ENCODE assay signal across 18 cellular contexts in the genomic region with DNA sequence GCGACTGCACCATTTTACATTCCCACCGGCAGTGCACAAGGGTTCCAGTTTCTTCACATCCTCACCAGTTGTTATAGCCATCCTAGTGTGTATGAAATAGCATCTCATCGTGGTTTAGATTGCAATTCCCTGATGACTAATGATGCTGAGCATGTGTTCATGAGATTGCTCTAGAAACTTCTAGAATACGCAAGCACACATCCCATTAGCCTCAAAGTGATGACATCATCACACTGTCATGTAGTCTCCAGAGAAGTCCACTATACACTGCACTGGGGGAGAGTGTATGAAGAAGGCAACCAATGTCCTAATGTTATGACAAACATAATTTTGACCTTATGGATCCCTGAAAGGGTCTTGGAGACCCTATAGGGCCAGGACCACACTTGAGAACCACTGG. TPM values are rescaled to one million over a fixed set of nuclear protein-coding genes. Genes with fewer than 3 reads are reported as not detected.
DNase-seq lines count a peak whose midpoint lies in the region; ATAC-seq, FAIRE-seq and TF ChIP-seq lines count a peak whose summit lies in the region.
"Had no signal": no experiment of that assay in that cellular context is flagged by ENCODE, and none has a peak within 500 bp of the region (broad histone marks: within the 10 kb centered on the region; RNA-seq: fewer than 3 reads in every experiment).

No MANE protein-coding gene starts in this region.

- WGBS in A549 (ENCODE audit: missing lambda C conversion rate): 67% methylated on average over 4 of the region's 4 CpGs

- CTCF ChIA-PET in A549 (lab: Yijun Ruan, JAX) (interaction anchor here (1.5 to 2.5 kb wide), 4 partner anchors 67 to 487 kb away, joined by 3 to 9 read pairs (median 4); no protein-coding TSS in a partner anchor), HEK293 (lab: Yijun Ruan, JAX) (interaction anchor here (1.0 kb wide), 1 partner anchor 69 kb away, joined by 4 read pairs; no protein-coding TSS in a partner anchor)

- TF ChIP-seq POLR2A in A549 (IDR thresholded peaks at IDR 0.05; ENCODE audit: low read length): no peak

- POLR2A ChIA-PET in A549 (lab: Yijun Ruan, JAX) (no interaction called here), HEK293 (lab: Yijun Ruan, JAX) (no interaction called here)

- H3K9me3 ChIP-seq in A549 (no peaks in the 10 kb centered on the region), HEK293 (ENCODE audit: control insufficient read depth, insufficient read depth, low read depth, low read length) (no peaks in the 10 kb centered on the region)
- H3K9me3 ChIP-seq: esophagus squamous epithelium, thyroid gland had no signal

- H3K27ac ChIP-seq in A549: no peak overlapping the region
- no peak overlapping the region for H3K27ac ChIP-seq in HEK293 (ENCODE audit: extremely low read depth, low read depth, low read length)
- H3K27ac ChIP-seq in VCaP: peak overlapping the region; percentile 63
- H3K27ac ChIP-seq: thyroid gland had no signal

- TF ChIP-seq CTCF in A549 (IDR thresholded peaks at IDR 0.05) (no peak), HEK293 (tag by site-specific recombination; IDR thresholded peaks at IDR 0.05) (no peak), VCaP (conservative IDR thresholded peaks at IDR 0.05) (no peak), fibroblast of the aortic adventitia (IDR thresholded peaks at IDR 0.05; ENCODE audit: insufficient read depth, low read length) (no peak)

- no peaks in the 10 kb centered on the region for H3K36me3 ChIP-seq in HEK293 (ENCODE audit: control insufficient read depth in 2 of 2, insufficient read depth in 1 of 2, low read length in 2 of 2)
- H3K36me3 ChIP-seq: esophagus squamous epithelium, thyroid gland had no signal

- H3K4me1 ChIP-seq in A549 (no peaks in the 10 kb centered on the region), HEK293 (ENCODE audit: control insufficient read depth, insufficient read depth, low read length) (peaks cover 5% of the 10 kb centered on the region)
- H3K4me1 ChIP-seq: thyroid gland had no signal

- H3K4me3 ChIP-seq in A549 (no peak overlapping the region), HEK293 (ENCODE audit: low read depth, low read length) (no peak overlapping the region), fibroblast of the aortic adventitia (ENCODE audit: low read depth, low read length) (no peak overlapping the region)
- H3K4me3 ChIP-seq: esophagus squamous epithelium, thyroid gland had no signal

- DNase-seq in A549 (ENCODE audit: low read depth in 1 of 2, low spot score in 1 of 2) (no peak), fibroblast of the aortic adventitia (ENCODE audit: low read depth) (peak; percentile 85), NCI-H2171 treated with DMSO at 0.1 percent for 48 hours (lab: John Stamatoyannopoulos, UW) (no peak), NCI-H1105 treated with DMSO at 0.1 percent for 48 hours (lab: John Stamatoyannopoulos, UW) (no peak)
- DNase-seq: ACHN; activated CD8-positive, alpha-beta memory T cell treated with anti-CD3 and anti-CD28 coated beads, Interleukin-2, amount 50 U/mL, for 4 hours; DMS 273 treated with DMSO at 0.1 percent for 48 hours; esophagus squamous epithelium; immature natural killer cell; NCI-H187 treated with DMSO at 0.1 percent for 48 hours; thyroid gland had no signal

- no peak for FAIRE-seq in A549 (lab: Jason Lieb, UNC)
- FAIRE-seq: colon had no signal

- ATAC-seq in A549: no peak
- no peak for ATAC-seq in HG03571 (IDR thresholded peaks at IDR 0.05; ENCODE audit: unreplicated experiment)
- ATAC-seq in HG03196 (IDR thresholded peaks at IDR 0.05; ENCODE audit: unreplicated experiment): no peak
- ATAC-seq: activated naive CD4-positive, alpha-beta T cell treated with anti-CD3 and anti-CD28 coated beads, Interleukin-2, amount 50 U/mL, for 72 hours; SK-N-SH treated with all-trans-retinoic acid at 6 μM for 48 hours had no signal

- no peak for TF ChIP-seq RAD21 in A549 (conservative IDR thresholded peaks at IDR 0.05 in 1 of 2, IDR thresholded peaks at IDR 0.05 in 1 of 2)

- TF ChIP-seq EP300 in A549 (IDR thresholded peaks at IDR 0.05): no peak

- H3K4me2 ChIP-seq in A549: no peak overlapping the region

TF ChIP-seq in A549, 52 proteins besides CTCF, POLR2A, EP300 and RAD21:
- TF ChIP-seq PHF8 (IDR thresholded peaks at IDR 0.05; ENCODE audit: borderline replicate concordance, low read depth) (no peak), FOSL2 (IDR thresholded peaks at IDR 0.05) (no peak), FOSL2 (CRISPR knock-in tag; IDR thresholded peaks at IDR 0.05) (peak; percentile 23; the same call in 1 of the 2 replicates)

TF ChIP-seq in HEK293, 187 proteins besides CTCF, POLR2A, EP300 and RAD21:
- TF ChIP-seq, protein P1, sequence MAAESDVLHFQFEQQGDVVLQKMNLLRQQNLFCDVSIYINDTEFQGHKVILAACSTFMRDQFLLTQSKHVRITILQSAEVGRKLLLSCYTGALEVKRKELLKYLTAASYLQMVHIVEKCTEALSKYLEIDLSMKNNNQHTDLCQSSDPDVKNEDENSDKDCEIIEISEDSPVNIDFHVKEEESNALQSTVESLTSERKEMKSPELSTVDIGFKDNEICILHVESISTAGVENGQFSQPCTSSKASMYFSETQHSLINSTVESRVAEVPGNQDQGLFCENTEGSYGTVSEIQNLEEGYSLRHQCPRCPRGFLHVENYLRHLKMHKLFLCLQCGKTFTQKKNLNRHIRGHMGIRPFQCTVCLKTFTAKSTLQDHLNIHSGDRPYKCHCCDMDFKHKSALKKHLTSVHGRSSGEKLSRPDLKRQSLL (tag by site-specific recombination; IDR thresholded peaks at IDR 0.05): 0 out of 2 replicates have a peak, but pooled peaks have one; percentile 54
- TF ChIP-seq ZNF248 (tag by site-specific recombination; IDR thresholded peaks at IDR 0.05) (no peak), ZBTB21 (tag by site-specific recombination; IDR thresholded peaks at IDR 0.05) (peak; percentile 28; the same call in 1 of the 2 replicates), ZNF629 (tag by site-specific recombination; IDR thresholded peaks at IDR 0.05) (peak; percentile 57), YY1 (tag by site-specific recombination; IDR thresholded peaks at IDR 0.05) (no peak), ZNF311 (tag by site-specific recombination; IDR thresholded peaks at IDR 0.05; ENCODE audit: borderline replicate concordance) (no peak), PRDM1 (tag by site-specific recombination; IDR thresholded peaks at IDR 0.05) (no peak), SP3 (tag by site-specific recombination; IDR thresholded peaks at IDR 0.05) (no peak), ZNF830 (tag by site-specific recombination; IDR thresholded peaks at IDR 0.05; ENCODE audit: low read depth) (no peak), ZNF843 (tag by site-specific recombination; IDR thresholded peaks at IDR 0.05) (no peak), ZNF391 (tag by site-specific recombination; IDR thresholded peaks at IDR 0.05; ENCODE audit: borderline replicate concordance, low read depth) (no peak), ZNF530 (tag by site-specific recombination; IDR thresholded peaks at IDR 0.05; ENCODE audit: low read depth) (no peak), ZEB2 (tag by site-specific recombination; IDR thresholded peaks at IDR 0.05) (no peak)
- TF ChIP-seq, protein P2, sequence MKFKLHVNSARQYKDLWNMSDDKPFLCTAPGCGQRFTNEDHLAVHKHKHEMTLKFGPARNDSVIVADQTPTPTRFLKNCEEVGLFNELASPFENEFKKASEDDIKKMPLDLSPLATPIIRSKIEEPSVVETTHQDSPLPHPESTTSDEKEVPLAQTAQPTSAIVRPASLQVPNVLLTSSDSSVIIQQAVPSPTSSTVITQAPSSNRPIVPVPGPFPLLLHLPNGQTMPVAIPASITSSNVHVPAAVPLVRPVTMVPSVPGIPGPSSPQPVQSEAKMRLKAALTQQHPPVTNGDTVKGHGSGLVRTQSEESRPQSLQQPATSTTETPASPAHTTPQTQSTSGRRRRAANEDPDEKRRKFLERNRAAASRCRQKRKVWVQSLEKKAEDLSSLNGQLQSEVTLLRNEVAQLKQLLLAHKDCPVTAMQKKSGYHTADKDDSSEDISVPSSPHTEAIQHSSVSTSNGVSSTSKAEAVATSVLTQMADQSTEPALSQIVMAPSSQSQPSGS (tag by site-specific recombination; IDR thresholded peaks at IDR 0.05; ENCODE audit: low read depth): peak; percentile 97
- TF ChIP-seq, protein P3, sequence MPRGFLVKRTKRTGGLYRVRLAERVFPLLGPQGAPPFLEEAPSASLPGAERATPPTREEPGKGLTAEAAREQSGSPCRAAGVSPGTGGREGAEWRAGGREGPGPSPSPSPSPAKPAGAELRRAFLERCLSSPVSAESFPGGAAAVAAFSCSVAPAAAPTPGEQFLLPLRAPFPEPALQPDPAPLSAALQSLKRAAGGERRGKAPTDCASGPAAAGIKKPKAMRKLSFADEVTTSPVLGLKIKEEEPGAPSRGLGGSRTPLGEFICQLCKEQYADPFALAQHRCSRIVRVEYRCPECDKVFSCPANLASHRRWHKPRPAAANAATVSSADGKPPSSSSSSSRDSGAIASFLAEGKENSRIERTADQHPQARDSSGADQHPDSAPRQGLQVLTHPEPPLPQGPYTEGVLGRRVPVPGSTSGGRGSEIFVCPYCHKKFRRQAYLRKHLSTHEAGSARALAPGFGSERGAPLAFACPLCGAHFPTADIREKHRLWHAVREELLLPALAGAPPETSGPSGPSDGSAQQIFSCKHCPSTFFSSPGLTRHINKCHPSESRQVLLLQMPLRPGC (tag by site-specific recombination; IDR thresholded peaks at IDR 0.05): no peak

RNA-seq across cellular contexts. Expression of a gene that starts 30.2 kb away (rescaled TPM):
- polyA plus RNA-seq in A549 (2011; rRNA removed) (1.1 and 1.3 TPM in 2 replicates), A549 (2017; fragmentation: RNase III; extraction: RNeasy Plus Mini Kit Qiagen cat#74134 plus additional on column Dnase treatment) (1.6 to 2.7 TPM (median 2.6 TPM) in 3 replicates)
- 1.7 and 2.7 TPM in 2 replicates for polyA plus RNA-seq in A549 (2012; cell fraction: cytosol; rRNA removed)
- polyA plus RNA-seq in A549 (2012; cell fraction: nucleus; rRNA removed): 5.7 and 7.7 TPM in 2 replicates
- 0.74 and 1.2 TPM in 2 replicates for polyA minus RNA-seq in A549 (2011; rRNA and poly(A)+ RNA removed)
- 452 and 600 TPM in 2 replicates for total RNA-seq in fibroblast of the aortic adventitia (ENCODE audit: low replicate concordance)
- total RNA-seq: activated naive CD4-positive, alpha-beta T cell treated with anti-CD3 and anti-CD28 coated beads, Interleukin-2, amount 50 U/mL, for 72 hours had no signal
